Comparison of ENCODE assay signal across 1 cellular context in the genomic region with DNA sequence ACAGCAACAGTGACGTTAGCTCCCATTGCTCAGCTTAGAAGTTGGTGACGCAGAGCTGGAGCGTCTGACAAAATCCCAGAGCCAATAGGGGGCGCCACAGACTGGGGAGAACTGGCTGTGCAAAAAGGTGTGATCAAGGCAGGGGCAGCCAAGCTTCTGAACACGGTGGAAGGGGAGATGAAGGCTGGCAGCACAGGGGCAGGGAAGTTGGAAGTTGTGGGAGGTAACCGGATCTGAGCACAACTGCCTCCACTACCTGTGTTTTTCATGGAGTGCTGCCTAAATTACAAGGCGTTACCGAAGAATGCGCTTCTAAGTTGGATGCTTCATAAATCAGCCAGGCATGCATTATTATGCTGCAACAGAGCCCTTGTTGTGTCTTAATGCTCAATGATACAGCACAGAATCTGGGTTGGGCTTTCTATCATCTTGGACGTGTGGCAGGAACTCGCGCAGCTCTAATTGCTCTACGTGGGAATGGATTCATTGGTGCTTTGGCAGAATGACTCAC.
A peak's percentile ranks its signal among the peaks of the same experiment; 100 is the strongest.
TF ChIP-seq lines count a peak whose summit lies in the region.

No MANE protein-coding gene starts in this region.

TF ChIP-seq in H1, 55 proteins besides CTCF, POLR2A, EP300 and RAD21 (continued from another document):
- no peak for TF ChIP-seq NANOG (IDR thresholded peaks at IDR 0.05; ENCODE audit: insufficient read depth, low read depth, low read length, poor library complexity, severe bottlenecking)
- TF ChIP-seq BCL11A (IDR thresholded peaks at IDR 0.05; ENCODE audit: low read depth in 2 of 2, low read length in 2 of 2) = no peak
- no peak for TF ChIP-seq CBX5 (IDR thresholded peaks at IDR 0.05; ENCODE audit: low read depth, low read length)
- no peak for TF ChIP-seq GTF2F1 (IDR thresholded peaks at IDR 0.05; ENCODE audit: borderline replicate concordance, low read depth, low read length)
- no peak for TF ChIP-seq SIN3A (conservative IDR thresholded peaks at IDR 0.05 in 1 of 2, IDR thresholded peaks at IDR 0.05 in 1 of 2; ENCODE audit: low read depth in 1 of 2, low read length in 2 of 2)
- no peak for TF ChIP-seq TAF7 (optimal IDR thresholded peaks at IDR 0.05; ENCODE audit: borderline replicate concordance, low read depth, low read length)
- 0 out of 2 replicates have a peak, but pooled peaks have one; percentile 2 for TF ChIP-seq CEBPB (IDR thresholded peaks at IDR 0.05; ENCODE audit: low read depth, low read length)
- TF ChIP-seq, protein P1, sequence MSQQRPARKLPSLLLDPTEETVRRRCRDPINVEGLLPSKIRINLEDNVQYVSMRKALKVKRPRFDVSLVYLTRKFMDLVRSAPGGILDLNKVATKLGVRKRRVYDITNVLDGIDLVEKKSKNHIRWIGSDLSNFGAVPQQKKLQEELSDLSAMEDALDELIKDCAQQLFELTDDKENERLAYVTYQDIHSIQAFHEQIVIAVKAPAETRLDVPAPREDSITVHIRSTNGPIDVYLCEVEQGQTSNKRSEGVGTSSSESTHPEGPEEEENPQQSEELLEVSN (IDR thresholded peaks at IDR 0.05) = peak; percentile 73; the same call in 1 of the 2 replicates
- no peak for TF ChIP-seq JUND (IDR thresholded peaks at IDR 0.05; ENCODE audit: low read length)
- TF ChIP-seq BACH1 (IDR thresholded peaks at IDR 0.05; ENCODE audit: low read length) = no peak
- no peak for TF ChIP-seq USF2 (IDR thresholded peaks at IDR 0.05; ENCODE audit: low read length)
- no peak for TF ChIP-seq NRF1 (IDR thresholded peaks at IDR 0.05; ENCODE audit: low read depth, low read length)
TF ChIP-seq in H1: peak in this region for 4.
